In the genomic region with DNA sequence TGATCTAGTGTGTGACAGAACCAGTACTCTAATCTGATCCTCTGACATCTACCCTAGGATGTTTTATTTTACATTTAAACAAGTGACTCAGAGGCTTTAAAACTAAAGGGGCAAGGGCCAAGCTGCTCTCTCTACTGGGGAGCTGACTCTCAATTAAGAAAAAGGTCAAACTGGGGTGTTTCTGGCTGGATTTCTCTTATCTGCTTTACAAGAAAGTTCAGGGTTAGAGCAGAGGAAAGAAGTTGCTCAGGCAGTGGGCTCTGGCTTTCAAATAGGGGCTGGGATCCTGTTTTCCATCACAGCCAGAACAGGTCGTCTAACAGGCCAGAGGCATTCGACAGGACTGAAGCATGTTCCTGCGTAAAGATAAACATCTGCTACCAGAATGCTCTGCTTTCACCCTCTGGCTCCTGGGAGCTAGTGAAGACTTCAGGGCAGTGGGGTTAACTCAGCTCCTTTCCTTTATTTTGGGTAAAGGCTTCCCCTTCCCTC, we compare ENCODE assay signal across 1 cellular context.
TF ChIP-seq lines count a peak whose summit lies in the region.

No MANE protein-coding gene starts in this region.

TF ChIP-seq in A549, 52 proteins besides CTCF, POLR2A, EP300 and RAD21:
- TF ChIP-seq NPAS2 (CRISPR knock-in tag; IDR thresholded peaks at IDR 0.05; ENCODE audit: borderline replicate concordance), result no peak
- no peak for TF ChIP-seq KDM5A (IDR thresholded peaks at IDR 0.05)
- TF ChIP-seq GATA3 (IDR thresholded peaks at IDR 0.05; ENCODE audit: borderline replicate concordance), result peak; percentile 42; the same call in 1 of the 2 replicates
- TF ChIP-seq CEBPB (IDR thresholded peaks at IDR 0.05), result no peak
- TF ChIP-seq, protein P1, sequence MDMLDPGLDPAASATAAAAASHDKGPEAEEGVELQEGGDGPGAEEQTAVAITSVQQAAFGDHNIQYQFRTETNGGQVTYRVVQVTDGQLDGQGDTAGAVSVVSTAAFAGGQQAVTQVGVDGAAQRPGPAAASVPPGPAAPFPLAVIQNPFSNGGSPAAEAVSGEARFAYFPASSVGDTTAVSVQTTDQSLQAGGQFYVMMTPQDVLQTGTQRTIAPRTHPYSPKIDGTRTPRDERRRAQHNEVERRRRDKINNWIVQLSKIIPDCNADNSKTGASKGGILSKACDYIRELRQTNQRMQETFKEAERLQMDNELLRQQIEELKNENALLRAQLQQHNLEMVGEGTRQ (IDR thresholded peaks at IDR 0.05), result no peak
- TF ChIP-seq JUN (IDR thresholded peaks at IDR 0.05), result peak in 1 of 2 experiments; percentile 31; a peak in 1 of 5 replicates
- TF ChIP-seq BHLHE40 (IDR thresholded peaks at IDR 0.05; ENCODE audit: low read depth, low read length), result no peak
- TF ChIP-seq JUNB (IDR thresholded peaks at IDR 0.05), result no peak
- TF ChIP-seq, protein P2, sequence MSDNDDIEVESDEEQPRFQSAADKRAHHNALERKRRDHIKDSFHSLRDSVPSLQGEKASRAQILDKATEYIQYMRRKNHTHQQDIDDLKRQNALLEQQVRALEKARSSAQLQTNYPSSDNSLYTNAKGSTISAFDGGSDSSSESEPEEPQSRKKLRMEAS (IDR thresholded peaks at IDR 0.05), result peak; percentile 50; the same call in 1 of the 2 replicates
